25 cellular contexts compared by ENCODE assay signal in genomic region chr7:7562736-7563135, GRCh38. TPM values are rescaled to one million over a fixed set of nuclear protein-coding genes. Genes with fewer than 3 reads are reported as not detected.
DNase-seq lines count a peak whose midpoint lies in the region; ATAC-seq and TF ChIP-seq lines count a peak whose summit lies in the region.
"Had no signal": no experiment of that assay in that cellular context is flagged by ENCODE, and none has a peak within 500 bp of the region (broad histone marks: within the 10 kb centered on the region; RNA-seq: fewer than 3 reads in every experiment).

No MANE protein-coding gene starts in this region.

- no peak for ATAC-seq in HG02970 (IDR thresholded peaks at IDR 0.05; ENCODE audit: low FRiP score, unreplicated experiment)
- ATAC-seq: activated naive CD8-positive, alpha-beta T cell treated with anti-CD3 and anti-CD28 coated beads, Interleukin-2, amount 50 U/mL, for 24 hours; heart right ventricle had no signal

- DNase-seq in GM04504 (ENCODE audit: low read depth) (peak; percentile 70), astrocyte of the cerebellum (ENCODE audit: low read depth) (peak; percentile 48), fibroblast of the conjunctiva (ENCODE audit: low read depth) (peak; percentile 37), stomach (no peak), NCI-H128 (lab: John Stamatoyannopoulos, UW; ENCODE audit: unreplicated experiment) (no peak), nucleus accumbens (lab: John Stamatoyannopoulos, UW) (no peak), DMS79 (lab: John Stamatoyannopoulos, UW) (no peak)
- DNase-seq: activated CD4-positive, alpha-beta T cell treated with anti-CD3 and anti-CD28 coated beads, Interleukin-2, amount 50 U/mL, for 4 hours; activated CD8-positive, alpha-beta memory T cell treated with anti-CD3 and anti-CD28 coated beads, Interleukin-2, amount 50 U/mL, for 48 hours; activated effector memory CD4-positive, alpha-beta T cell treated with Interleukin-2 at 50 U/mL for 16 hours; activated naive CD8-positive, alpha-beta T cell treated with anti-CD3 and anti-CD28 coated beads, Interleukin-2, amount 50 U/mL, for 24 hours; C1 segment of cervical spinal cord; erythroblast; heart right ventricle; IMR-90; MM.1S; NCI-H187; NCI-H446; spleen; stimulated activated CD4-positive, alpha-beta T cell treated with anti-CD3 and anti-CD28 coated beads, Interleukin-4, amount 100 ng/mL, for 4 hours had no signal

- peak overlapping the region; percentile 61 to 98 (median 95) for H3K27ac ChIP-seq in stomach
- H3K27ac ChIP-seq: heart right ventricle, HL-60, left lung, SJSA1, spleen had no signal

- H3K27me3 ChIP-seq in stomach: no peaks in the 10 kb centered on the region
- H3K27me3 ChIP-seq: heart right ventricle, left lung, SJSA1, spleen had no signal

- no peak for TF ChIP-seq EP300 in stomach (IDR thresholded peaks at IDR 0.05)

- TF ChIP-seq CTCF in astrocyte of the cerebellum (IDR thresholded peaks at IDR 0.05; ENCODE audit: low read depth, low read length, missing control alignments) (no peak), stomach (IDR thresholded peaks at IDR 0.05) (no peak)

- peaks cover 0 to 3% (median 0%) of the 10 kb centered on the region in 4 donors for H3K36me3 ChIP-seq in stomach
- H3K36me3 ChIP-seq: heart right ventricle, left lung had no signal

- H3K4me3 ChIP-seq in astrocyte of the cerebellum (ENCODE audit: low read depth, low read length): no peak overlapping the region
- H3K4me3 ChIP-seq in stomach: peak overlapping the region in 1 of 4 donors; percentile 5
- H3K4me3 ChIP-seq: heart right ventricle, left lung, SJSA1, spleen had no signal

- in situ Hi-C loops in astrocyte of the cerebellum (cut with HindIII; ENCODE audit: low sequenced_read_pairs): no loop called here

- peaks cover 0 to 19% (median 8%) of the 10 kb centered on the region in 4 donors for H3K9me3 ChIP-seq in stomach
- H3K9me3 ChIP-seq: SJSA1 had no signal

- no peak for TF ChIP-seq POLR2A in stomach (IDR thresholded peaks at IDR 0.05)

- peaks cover 5 to 42% (median 26%) of the 10 kb centered on the region in 4 donors for H3K4me1 ChIP-seq in stomach

- 46 to 66% (median 49%) methylated on average over 3 of the region's 3 CpGs for WGBS in stomach, 5 donors

- intact Hi-C loops in stomach (cut with DNase I; ENCODE audit: low total_unique reads): no loop called here

RNA-seq across cellular contexts. Expression of gene MIOS, which starts 3.9 kb away (rescaled TPM):
- 10 to 100 TPM; 10.7 to 82.9 (median 62.4) TPM for total RNA-seq in stomach
- polyA plus RNA-seq in stomach: 10 to 100 TPM; 16.3 to 21.8 (median 17.0) TPM

RNA-seq across cellular contexts. Expression of gene COL28A1, which starts 27.1 kb away (rescaled TPM):
- total RNA-seq in stomach: 10 to 100 TPM in 2 of 5 donors, 1 to 10 TPM in 2, under 1 TPM in 1; 0.58 to 39.7 (median 5.7) TPM
- 1 to 10 TPM; 1.7 to 4.0 (median 2.5) TPM for polyA plus RNA-seq in stomach
- total RNA-seq: pulmonary artery endothelial cell, SJSA1 had no signal

Comparison
In these comparisons a context has a peak if more than half of its experiments do, and no peak if none do; other contexts are left out.
1. DNase-seq: peak in GM04504 (single experiment), astrocyte of the cerebellum (single experiment) and fibroblast of the conjunctiva (single experiment); none in stomach (single experiment), NCI-H128 (single experiment), nucleus accumbens (0 of 56) and DMS79 (single experiment).